24 cellular contexts compared by ENCODE assay signal in genomic region chr2:100056478-100056877, GRCh38.
DNase-seq lines count a peak whose midpoint lies in the region; ATAC-seq and TF ChIP-seq lines count a peak whose summit lies in the region.
"Had no signal": no experiment of that assay in that cellular context is flagged by ENCODE, and none has a peak within 500 bp of the region (broad histone marks: within the 10 kb centered on the region; RNA-seq: fewer than 3 reads in every experiment).

No MANE protein-coding gene starts in this region.

- no peak overlapping the region for H3K4me2 ChIP-seq in hepatocyte
- H3K4me2 ChIP-seq: BLaER1 had no signal

- no peak overlapping the region for H3K27ac Mint-ChIP-seq in activated CD4-positive, alpha-beta memory T cell treated with anti-CD3 and anti-CD28 coated beads for 36 hours
- H3K27ac Mint-ChIP-seq: activated naive CD8-positive, alpha-beta T cell treated with anti-CD3 and anti-CD28 coated beads for 36 hours; activated T-helper 2 cell treated with anti-CD3 and anti-CD28 coated beads, Interferon-gamma antibody, Interleukin-2, Interleukin-4, amounts not matched to agents 10 μg/mL and 5 μg/mL and 100 μg/mL, durations not matched to agents 14 hours and 24 hours and 36 hours; nephron progenitor cell had no signal

- POLR2A ChIA-PET in AG04449 (lab: Yijun Ruan, JAX), result no interaction called here
- POLR2A ChIA-PET in activated CD4-positive, alpha-beta memory T cell treated with anti-CD3 and anti-CD28 coated beads for 36 hours (lab: Charles Lee), result no interaction called here

- WGBS in hepatocyte (ENCODE audit: low lambda C conversion rate, missing lambda C conversion rate), result 59% methylated on average over 3 of the region's 3 CpGs

- H3K27ac ChIP-seq in SJSA1, result peak overlapping the region; percentile 80
- peak overlapping the region; percentile 68 for H3K27ac ChIP-seq in hepatocyte
- H3K27ac ChIP-seq: ascending aorta, BLaER1, lower lobe of right lung, pancreas, tibial nerve had no signal

- no peaks in the 10 kb centered on the region for H3K36me3 Mint-ChIP-seq in activated CD4-positive, alpha-beta memory T cell treated with anti-CD3 and anti-CD28 coated beads for 36 hours
- H3K36me3 Mint-ChIP-seq: activated naive CD8-positive, alpha-beta T cell treated with anti-CD3 and anti-CD28 coated beads for 36 hours had no signal

- peaks cover 5% of the 10 kb centered on the region for H3K27me3 Mint-ChIP-seq in activated CD4-positive, alpha-beta memory T cell treated with anti-CD3 and anti-CD28 coated beads for 36 hours
- H3K27me3 Mint-ChIP-seq: activated naive CD8-positive, alpha-beta T cell treated with anti-CD3 and anti-CD28 coated beads for 36 hours; central memory CD8-positive, alpha-beta T cell had no signal

- ATAC-seq in HG03354 (IDR thresholded peaks at IDR 0.05; ENCODE audit: poor library complexity, severe bottlenecking, unreplicated experiment), result no peak
- no peak for ATAC-seq in GM19452 (IDR thresholded peaks at IDR 0.05; ENCODE audit: unreplicated experiment)
- ATAC-seq: activated CD4-positive, CD25-positive, alpha-beta regulatory T cell treated with anti-CD3 and anti-CD28 coated beads, Interleukin-2, amount 50 U/mL, for 24 hours; lower lobe of right lung; pancreas had no signal

- no peaks in the 10 kb centered on the region for H4K20me1 ChIP-seq in hepatocyte (ENCODE audit: insufficient read depth, poor library complexity, severe bottlenecking)

- intact Hi-C loops in activated CD4-positive, alpha-beta memory T cell treated with anti-CD3 and anti-CD28 coated beads for 36 hours (cut with micrococcal nuclease), result no loop called here

- no peak overlapping the region for H2AFZ ChIP-seq in hepatocyte

- no peak overlapping the region for H3K4me3 Mint-ChIP-seq in activated CD4-positive, alpha-beta memory T cell treated with anti-CD3 and anti-CD28 coated beads for 36 hours
- H3K4me3 Mint-ChIP-seq: activated naive CD8-positive, alpha-beta T cell treated with anti-CD3 and anti-CD28 coated beads for 36 hours; central memory CD8-positive, alpha-beta T cell; nephron progenitor cell had no signal

- no peaks in the 10 kb centered on the region for H3K79me2 ChIP-seq in hepatocyte

- H3K9me3 Mint-ChIP-seq in activated CD4-positive, alpha-beta memory T cell treated with anti-CD3 and anti-CD28 coated beads for 36 hours, result no peaks in the 10 kb centered on the region
- H3K9me3 Mint-ChIP-seq: activated T-helper 2 cell treated with anti-CD3 and anti-CD28 coated beads, Interferon-gamma antibody, Interleukin-2, Interleukin-4, amounts not matched to agents 10 μg/mL and 5 μg/mL and 100 μg/mL, durations not matched to agents 14 hours and 24 hours and 36 hours; central memory CD8-positive, alpha-beta T cell; nephron progenitor cell had no signal

- TF ChIP-seq CTCF in AG04449 (IDR thresholded peaks at IDR 0.05; ENCODE audit: insufficient read depth, low read length, missing control alignments), result no peak
- TF ChIP-seq CTCF in hepatocyte (IDR thresholded peaks at IDR 0.05; ENCODE audit: poor library complexity), result no peak

- no peaks in the 10 kb centered on the region for H3K9me3 ChIP-seq in SJSA1 (replicated peaks)
- no peaks in the 10 kb centered on the region for H3K9me3 ChIP-seq in hepatocyte (ENCODE audit: low read depth)
- H3K9me3 ChIP-seq: ascending aorta, BLaER1, Caco-2, lower lobe of right lung, pancreas, tibial nerve had no signal

- peaks cover 9% of the 10 kb centered on the region for H3K4me1 Mint-ChIP-seq in activated CD4-positive, alpha-beta memory T cell treated with anti-CD3 and anti-CD28 coated beads for 36 hours (ENCODE audit: low read depth)

- CTCF ChIA-PET in AG04449 (lab: Yijun Ruan, JAX), result interaction anchor here (1.3 to 1.4 kb wide), 2 partner anchors 9 to 11 kb away, joined by 4 to 5 read pairs; no protein-coding TSS in a partner anchor
- CTCF ChIA-PET in activated CD4-positive, alpha-beta memory T cell treated with anti-CD3 and anti-CD28 coated beads for 36 hours (lab: Charles Lee), result interaction anchor here (0.6 kb wide), 1 partner anchor 536 kb away, joined by 3 read pairs; no protein-coding TSS in a partner anchor

- DNase-seq in AG04449 (ENCODE audit: low read depth, low spot score), result peak; percentile 29
- DNase-seq in GM04503 (ENCODE audit: low read depth), result peak; percentile 24
- DNase-seq in SJSA1 (ENCODE audit: low read depth in 1 of 2, low spot score in 2 of 2), result peak in 1 of 2 experiments; percentile 54
- DNase-seq in hepatocyte (ENCODE audit: low spot score), result no peak
- no peak for DNase-seq in ecto neural progenitor cell (ENCODE audit: low spot score)
- no peak for DNase-seq in activated CD4-positive, alpha-beta memory T cell treated with anti-CD3 and anti-CD28 coated beads for 36 hours
- DNase-seq: activated CD4-positive, alpha-beta T cell treated with anti-CD3 and anti-CD28 coated beads, Interleukin-2, amount 50 U/mL, for 48 hours; activated naive CD8-positive, alpha-beta T cell treated with anti-CD3 and anti-CD28 coated beads for 36 hours; Caco-2; lower lobe of right lung; NCI-H1105; NCI-H2029; nephron progenitor cell; pancreas; small intestine; T-helper 1 cell had no signal

- H3K4me1 ChIP-seq in SJSA1 (replicated peaks) (peaks cover 35% of the 10 kb centered on the region), hepatocyte (ENCODE audit: insufficient read depth) (peaks cover 5% of the 10 kb centered on the region)
- H3K4me1 ChIP-seq: ascending aorta, BLaER1, Caco-2, lower lobe of right lung, pancreas had no signal

- H3K4me3 ChIP-seq in AG04449 (ENCODE audit: low read depth, low read length) (no peak overlapping the region), SJSA1 (no peak overlapping the region), hepatocyte (no peak overlapping the region)
- H3K4me3 ChIP-seq: ascending aorta, BLaER1, lower lobe of right lung, pancreas, tibial nerve had no signal

- no peaks in the 10 kb centered on the region for H3K36me3 ChIP-seq in SJSA1
- H3K36me3 ChIP-seq in hepatocyte (replicated peaks; ENCODE audit: insufficient read depth, low read depth), result no peaks in the 10 kb centered on the region
- H3K36me3 ChIP-seq: ascending aorta, lower lobe of right lung, pancreas, tibial nerve had no signal

- H3K9me2 ChIP-seq in hepatocyte (replicated peaks; ENCODE audit: insufficient read depth), result no peaks in the 10 kb centered on the region

- H3K27me3 ChIP-seq in SJSA1 (replicated peaks) (no peaks in the 10 kb centered on the region), hepatocyte (no peaks in the 10 kb centered on the region)
- H3K27me3 ChIP-seq: ascending aorta, BLaER1, pancreas, tibial nerve had no signal

Comparison
In these comparisons a context has a peak if more than half of its experiments do, and no peak if none do; other contexts are left out.
1. DNase-seq: peak in AG04449 (single experiment) and GM04503 (single experiment); none in hepatocyte (single experiment), ecto neural progenitor cell (single experiment) and activated CD4-positive, alpha-beta memory T cell treated with anti-CD3 and anti-CD28 coated beads for 36 hours (single experiment).